ENCODE assay signal across 19 cellular contexts in the genomic region with DNA sequence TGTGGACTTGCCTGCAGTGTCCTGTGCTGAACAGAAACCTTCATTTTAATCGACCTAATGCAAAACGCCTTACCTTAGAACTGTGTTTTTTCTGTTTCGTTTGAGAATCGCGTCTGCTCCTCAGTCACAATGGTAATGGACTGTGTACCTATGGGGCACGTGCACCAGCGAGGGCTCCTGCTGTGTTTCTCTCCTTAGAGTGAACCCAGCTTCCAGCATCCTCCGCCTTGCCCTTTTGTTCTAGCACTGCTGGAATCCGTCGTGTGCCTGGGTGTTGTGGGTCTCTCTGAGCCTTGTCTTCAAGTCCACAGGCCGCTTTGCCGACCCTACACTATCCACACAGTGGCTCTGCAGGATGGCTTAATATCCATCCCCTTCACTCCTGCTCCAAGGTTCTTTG. TPM values are rescaled to one million over a fixed set of nuclear protein-coding genes. Genes with fewer than 3 reads are reported as not detected.
"Had no signal": no experiment of that assay in that cellular context is flagged by ENCODE, and none has a peak within 500 bp of the region (broad histone marks: within the 10 kb centered on the region; RNA-seq: fewer than 3 reads in every experiment).

No MANE protein-coding gene starts in this region.

- H3K9me3 Mint-ChIP-seq: activated B cell treated with CpG ODN at 0.5 μM for 24 hours; activated CD4-positive, alpha-beta memory T cell treated with anti-CD3 and anti-CD28 coated beads, Interleukin-2, amount 10 ng/mL, durations not matched to agents 7 days and 5 days; activated naive CD8-positive, alpha-beta T cell treated with anti-CD3 and anti-CD28 coated beads, Interleukin-2, amount 10 ng/mL, durations not matched to agents 7 days and 5 days; activated T-helper 17 cell treated with anti-CD3 and anti-CD28 coated beads, Interleukin-2, amount 50 U/mL, for 72 hours; effector memory CD8-positive, alpha-beta T cell; stimulated activated naive CD8-positive, alpha-beta T cell treated with anti-CD3 and anti-CD28 coated beads, Interleukin-15, Interleukin-2, amounts not matched to agents 100 ng/mL and 50 ng/mL, for 24 hours; T-helper 2 cell treated with Interferon-gamma antibody and Interleukin-4, amounts not matched to agents 5 μg/mL and 100 μg/mL, for 36 hours had no signal

- H3K27ac ChIP-seq: right atrium auricular region, vagina had no signal

- DNase-seq: activated B cell treated with CpG ODN at 0.5 μM for 24 hours; activated CD4-positive, alpha-beta memory T cell treated with anti-CD3 and anti-CD28 coated beads, Interleukin-2, amount 10 ng/mL, durations not matched to agents 7 days and 5 days; activated CD4-positive, alpha-beta T cell treated with anti-CD3 and anti-CD28 coated beads for 48 hours; activated CD8-positive, alpha-beta memory T cell treated with anti-CD3 and anti-CD28 coated beads, Interleukin-2, amount 10 ng/mL, durations not matched to agents 7 days and 5 days; activated naive CD4-positive, alpha-beta T cell; activated naive CD8-positive, alpha-beta T cell treated with anti-CD3 and anti-CD28 coated beads, Interleukin-2, amount 10 ng/mL, durations not matched to agents 7 days and 5 days; amygdala; effector memory CD8-positive, alpha-beta T cell; midbrain; transverse colon had no signal

- H2AFZ ChIP-seq: hepatocyte had no signal

- H3K36me3 ChIP-seq: right atrium auricular region, transverse colon, vagina had no signal

- ATAC-seq: activated CD8-positive, alpha-beta memory T cell treated with anti-CD3 and anti-CD28 coated beads, Interleukin-2, amount 10 ng/mL, durations not matched to agents 7 days and 5 days; activated T-helper 17 cell treated with anti-CD3 and anti-CD28 coated beads, Interleukin-2, amount 50 U/mL, for 72 hours; effector memory CD8-positive, alpha-beta T cell had no signal

- H3K4me2 ChIP-seq: hepatocyte had no signal

- H3K4me3 ChIP-seq: hepatocyte, right atrium auricular region, transverse colon, vagina had no signal

- H3K9me3 ChIP-seq: right atrium auricular region, transverse colon, vagina had no signal

- FAIRE-seq: islet of Langerhans had no signal

- H3K4me3 Mint-ChIP-seq: activated B cell treated with CpG ODN at 0.5 μM for 24 hours; activated CD4-positive, alpha-beta memory T cell treated with anti-CD3 and anti-CD28 coated beads, Interleukin-2, amount 10 ng/mL, durations not matched to agents 7 days and 5 days; activated CD8-positive, alpha-beta memory T cell treated with anti-CD3 and anti-CD28 coated beads, Interleukin-2, amount 10 ng/mL, durations not matched to agents 7 days and 5 days; activated naive CD8-positive, alpha-beta T cell treated with anti-CD3 and anti-CD28 coated beads, Interleukin-2, amount 10 ng/mL, durations not matched to agents 7 days and 5 days; activated T-helper 17 cell treated with anti-CD3 and anti-CD28 coated beads, Interleukin-2, amount 50 U/mL, for 72 hours; effector memory CD8-positive, alpha-beta T cell; stimulated activated naive CD8-positive, alpha-beta T cell treated with anti-CD3 and anti-CD28 coated beads, Interleukin-15, Interleukin-2, amounts not matched to agents 100 ng/mL and 50 ng/mL, for 24 hours; T-helper 2 cell treated with Interferon-gamma antibody and Interleukin-4, amounts not matched to agents 5 μg/mL and 100 μg/mL, for 36 hours had no signal

- H3K36me3 Mint-ChIP-seq: activated CD8-positive, alpha-beta memory T cell treated with anti-CD3 and anti-CD28 coated beads, Interleukin-2, amount 10 ng/mL, durations not matched to agents 7 days and 5 days; activated naive CD8-positive, alpha-beta T cell treated with anti-CD3 and anti-CD28 coated beads, Interleukin-2, amount 10 ng/mL, durations not matched to agents 7 days and 5 days had no signal

- H3K27ac Mint-ChIP-seq: activated B cell treated with CpG ODN at 0.5 μM for 24 hours; activated CD4-positive, alpha-beta memory T cell treated with anti-CD3 and anti-CD28 coated beads, Interleukin-2, amount 10 ng/mL, durations not matched to agents 7 days and 5 days; activated CD8-positive, alpha-beta memory T cell treated with anti-CD3 and anti-CD28 coated beads, Interleukin-2, amount 10 ng/mL, durations not matched to agents 7 days and 5 days; activated naive CD8-positive, alpha-beta T cell treated with anti-CD3 and anti-CD28 coated beads, Interleukin-2, amount 10 ng/mL, durations not matched to agents 7 days and 5 days; activated T-helper 17 cell treated with anti-CD3 and anti-CD28 coated beads, Interleukin-2, amount 50 U/mL, for 72 hours; effector memory CD8-positive, alpha-beta T cell; progenitor cell of endocrine pancreas; stimulated activated naive CD8-positive, alpha-beta T cell treated with anti-CD3 and anti-CD28 coated beads, Interleukin-15, Interleukin-2, amounts not matched to agents 100 ng/mL and 50 ng/mL, for 24 hours; T-helper 2 cell treated with Interferon-gamma antibody and Interleukin-4, amounts not matched to agents 5 μg/mL and 100 μg/mL, for 36 hours had no signal

- H3K27me3 ChIP-seq: vagina had no signal

- H3K4me1 Mint-ChIP-seq: activated T-helper 17 cell treated with anti-CD3 and anti-CD28 coated beads, Interleukin-2, amount 50 U/mL, for 72 hours had no signal

RNA-seq across cellular contexts. Expression of a gene that starts 3.6 kb away (rescaled TPM):
- total RNA-seq: cardiac septum had no signal
